17 cellular contexts compared by ENCODE assay signal in genomic region chr19:4620675-4621074, GRCh38. TPM values are rescaled to one million over a fixed set of nuclear protein-coding genes. Genes with fewer than 3 reads are reported as not detected.
A peak's percentile ranks its signal among the peaks of the same experiment; 100 is the strongest.
DNase-seq lines count a peak whose midpoint lies in the region; FAIRE-seq and TF ChIP-seq lines count a peak whose summit lies in the region.
"Had no signal": no experiment of that assay in that cellular context is flagged by ENCODE, and none has a peak within 500 bp of the region (broad histone marks: within the 10 kb centered on the region; RNA-seq: fewer than 3 reads in every experiment).

No MANE protein-coding gene starts in this region.

- H3K79me2 ChIP-seq in H1 (ENCODE audit: control insufficient read depth in 1 of 2, insufficient read depth in 2 of 2, low read length in 2 of 2), result no peaks in the 10 kb centered on the region

- H4K20me1 ChIP-seq in H1 (replicated peaks in 1 of 2; ENCODE audit: control insufficient read depth in 1 of 2, insufficient read depth in 2 of 2, low read length in 2 of 2), result no peaks in the 10 kb centered on the region

- H2BK12ac ChIP-seq in H1 (ENCODE audit: low read depth, low read length), result no peak overlapping the region

- 82% methylated on average over 2 of the region's 2 CpGs; no CpG with 5 or more reads in 1 of the 2 experiments for WGBS in H1 (ENCODE audit: extremely low coverage in 1 of 2, insufficient coverage in 1 of 2, insufficient read length in 1 of 2, insufficient replicate concordance in 2 of 2, low coverage in 1 of 2, low lambda C conversion rate in 2 of 2, missing lambda C conversion rate in 1 of 2), 2 experiments

- no peaks in the 10 kb centered on the region for H3K23me2 ChIP-seq in H1 (ENCODE audit: low read depth, low read length)

- DNase-seq in NCI-H748 (lab: John Stamatoyannopoulos, UW; ENCODE audit: unreplicated experiment), result peak; percentile 21
- no peak for DNase-seq in NCI-H748 treated with DMSO at 0.1 percent for 48 hours (lab: John Stamatoyannopoulos, UW)
- peak; percentile 25 for DNase-seq in ELF-1 (ENCODE audit: low read depth, low spot score)
- DNase-seq in H1 (ENCODE audit: low read depth in 1 of 2, low spot score in 2 of 2), result no peak
- peak; percentile 9 for DNase-seq in superior temporal gyrus (ENCODE audit: extremely low spot score)
- DNase-seq in glomerular visceral epithelial cell (ENCODE audit: extremely low spot score), result no peak
- no peak for DNase-seq in ecto neural progenitor cell (ENCODE audit: low spot score)
- DNase-seq: AML-193; CD4-positive, alpha-beta T cell; IMR-90; Kasumi-1; MM.1S; NCI-H1105 treated with DMSO at 0.1 percent for 48 hours; NCI-H1694 treated with DMSO at 0.1 percent for 48 hours; NCI-H446 treated with DMSO at 0.1 percent for 48 hours; SW 1271 had no signal

- no peak overlapping the region for H3K4me3 ChIP-seq in H1 (ENCODE audit: extremely low read depth in 1 of 4, insufficient read depth in 2 of 4, low read depth in 3 of 4, low read length in 4 of 4)

- H4K91ac ChIP-seq in H1 (replicated peaks; ENCODE audit: insufficient read length, low read length), result no peak overlapping the region

- H2BK20ac ChIP-seq in H1 (ENCODE audit: low read length), result no peak overlapping the region

- TF ChIP-seq POLR2A in H1 (IDR thresholded peaks at IDR 0.05; ENCODE audit: control extremely low read depth in 1 of 2, low read depth in 2 of 2, low read length in 2 of 2), result no peak

- peaks cover 0 to 2% (median 0%) of the 10 kb centered on the region in 4 experiments; a peak in 2 of 7 replicates for H3K27me3 ChIP-seq in H1 (replicated peaks in 1 of 4; ENCODE audit: control insufficient read depth in 3 of 4, extremely low read depth in 1 of 4, insufficient read depth in 3 of 4, low read length in 3 of 4)

- H3K4me1 ChIP-seq in H1 (replicated peaks in 1 of 4; ENCODE audit: control insufficient read depth in 3 of 4, insufficient read depth in 4 of 4, low read length in 3 of 4), result peaks cover 0 to 3% (median 0%) of the 10 kb centered on the region in 4 experiments; a peak in 4 of 7 replicates

- no peaks in the 10 kb centered on the region for H3K36me3 ChIP-seq in H1 (ENCODE audit: control insufficient read depth in 2 of 4, insufficient read depth in 4 of 4, low read length in 3 of 4)

- no peak overlapping the region for H2BK15ac ChIP-seq in H1 (ENCODE audit: low read length)

- no peak overlapping the region for H3K9ac ChIP-seq in H1 (replicated peaks in 1 of 4; ENCODE audit: extremely low read depth in 1 of 4, low read depth in 3 of 4, low read length in 3 of 4)

- H3K9me3 ChIP-seq in H1 (ENCODE audit: insufficient read depth in 2 of 2, low read depth in 1 of 2, low read length in 1 of 2), result no peaks in the 10 kb centered on the region

- no peak overlapping the region for H3K4ac ChIP-seq in H1 (replicated peaks; ENCODE audit: insufficient read length, low read depth, low read length)

- H2BK120ac ChIP-seq in H1 (replicated peaks; ENCODE audit: low read depth, low read length), result no peak overlapping the region

- no peak overlapping the region for H3K23ac ChIP-seq in H1 (ENCODE audit: insufficient read length)

- no peak overlapping the region for H3K14ac ChIP-seq in H1 (ENCODE audit: insufficient read length)

- H2AFZ ChIP-seq in H1 (ENCODE audit: low read length), result no peak overlapping the region

- no peak overlapping the region for H3K27ac ChIP-seq in H1 (ENCODE audit: low read depth, low read length)

- H3K56ac ChIP-seq in H1 (replicated peaks; ENCODE audit: insufficient read length, low read depth, low read length), result no peak overlapping the region

- no peak for TF ChIP-seq CTCF in H1 (IDR thresholded peaks at IDR 0.05; ENCODE audit: control extremely low read depth in 1 of 3, insufficient read depth in 1 of 3, low read depth in 1 of 3, low read length in 3 of 3)

- peak overlapping the region; percentile 16; the same call in 1 of the 2 replicates for H4K8ac ChIP-seq in H1 (ENCODE audit: extremely low read depth, insufficient read depth, low read length)

- no peak overlapping the region for H2BK5ac ChIP-seq in H1 (ENCODE audit: low read depth, low read length)

- POLR2A ChIA-PET in H1 (lab: Charles Lee; ENCODE audit: partially characterized antibody), result interaction anchor here (0.7 to 1.4 kb wide), 3 partner anchors 12 to 635 kb away, joined by 3 to 5 read pairs (median 3); no protein-coding TSS in a partner anchor

- no peak overlapping the region for H3K4me2 ChIP-seq in H1 (ENCODE audit: insufficient read depth in 1 of 2, low read depth in 2 of 2, low read length in 2 of 2)

- no peak for FAIRE-seq in H1 (lab: Jason Lieb, UNC)
- FAIRE-seq: H54 had no signal

- H4K5ac ChIP-seq in H1 (ENCODE audit: insufficient read length, low read depth, low read length), result no peak overlapping the region

- CTCF ChIA-PET in H1 (lab: Charles Lee; ENCODE audit: partially characterized antibody), result interaction anchor here (1.0 to 16.3 kb wide), 7 partner anchors 13 to 50 kb away, joined by 3 to 316 read pairs (median 8); no protein-coding TSS in a partner anchor

- no peak for TF ChIP-seq RAD21 in H1 (IDR thresholded peaks at IDR 0.05 in 1 of 2, conservative IDR thresholded peaks at IDR 0.05 in 1 of 2; ENCODE audit: low read depth in 2 of 2, low read length in 2 of 2)

- no peak for TF ChIP-seq EP300 in H1 (IDR thresholded peaks at IDR 0.05; ENCODE audit: borderline replicate concordance in 1 of 2, low read depth in 2 of 2, low read length in 2 of 2)

- H3K79me1 ChIP-seq in H1 (ENCODE audit: low read depth, low read length), result no peaks in the 10 kb centered on the region

- no peak overlapping the region for H3K18ac ChIP-seq in H1 (ENCODE audit: extremely low read depth, low read length)

- no peak overlapping the region for H2AK5ac ChIP-seq in H1 (ENCODE audit: low read depth, low read length)

TF ChIP-seq in H1, 55 proteins besides CTCF, POLR2A, EP300 and RAD21:
- TF ChIP-seq CTBP2 (IDR thresholded peaks at IDR 0.05; ENCODE audit: borderline replicate concordance, insufficient read depth, insufficient read length, low read length) (no peak), JUN (IDR thresholded peaks at IDR 0.05; ENCODE audit: low read depth, low read length) (no peak), TAF1 (IDR thresholded peaks at IDR 0.05; ENCODE audit: low read depth, low read length) (no peak), CHD1 (IDR thresholded peaks at IDR 0.05; ENCODE audit: low read depth, low read length) (no peak), TEAD4 (IDR thresholded peaks at IDR 0.05; ENCODE audit: low read depth, low read length) (no peak), CHD2 (IDR thresholded peaks at IDR 0.05; ENCODE audit: low read length) (no peak), SP1 (IDR thresholded peaks at IDR 0.05; ENCODE audit: low read depth, low read length) (no peak), FOSL1 (IDR thresholded peaks at IDR 0.05; ENCODE audit: insufficient read depth, low read depth, low read length) (no peak), JUND (IDR thresholded peaks at IDR 0.05; ENCODE audit: low read length) (no peak), SAP30 (IDR thresholded peaks at IDR 0.05; ENCODE audit: insufficient read depth, insufficient replicate concordance, low read length) (no peak), RFX5 (IDR thresholded peaks at IDR 0.05; ENCODE audit: borderline replicate concordance, low read depth, low read length) (no peak), SUZ12 (IDR thresholded peaks at IDR 0.05; ENCODE audit: low read length) (no peak), TAF7 (optimal IDR thresholded peaks at IDR 0.05; ENCODE audit: borderline replicate concordance, low read depth, low read length) (no peak), SIN3A (conservative IDR thresholded peaks at IDR 0.05 in 1 of 2, IDR thresholded peaks at IDR 0.05 in 1 of 2; ENCODE audit: low read depth in 1 of 2, low read length in 2 of 2) (no peak), BCL11A (IDR thresholded peaks at IDR 0.05; ENCODE audit: low read depth in 2 of 2, low read length in 2 of 2) (no peak), ZNF274 (IDR thresholded peaks at IDR 0.05; ENCODE audit: borderline replicate concordance, extremely low read depth, low read length) (no peak), MAFK (IDR thresholded peaks at IDR 0.05; ENCODE audit: low read depth, low read length) (no peak)
TF ChIP-seq in H1: peak in this region for 0.

RNA-seq across cellular contexts. Expression of gene TNFAIP8L1, which starts 18.6 kb away (rescaled TPM):
- total RNA-seq in H1 (2021; fragmentation: NEBNext Ultra II Directional; extraction: Animal tissue kit (Norgen Biotek cat#: 25700)), result 5.9 and 6.1 TPM in 2 replicates
- polyA plus RNA-seq in H1 (2011; rRNA removed), result 3.2 and 5.5 TPM in 2 replicates
- 4.2 TPM for polyA plus RNA-seq in H1 (2011; cell fraction: cytosol; rRNA removed)
- polyA plus RNA-seq in H1 (2011; cell fraction: nucleus; rRNA removed), result 4.8 TPM
- 4.8 to 5.2 TPM (median 5.0 TPM) in 4 replicates for polyA plus RNA-seq in H1 (2012, experiment 1 of 2)
- polyA plus RNA-seq in H1 (2012, experiment 2 of 2), result 5.8 TPM
- 5.3 TPM for polyA plus RNA-seq in H1 (2013, experiment 1 of 2)
- 5.9 TPM for polyA plus RNA-seq in H1 (2013, experiment 2 of 2)
- polyA minus RNA-seq in H1 (2011; rRNA and poly(A)+ RNA removed), result 2.1 and 3.2 TPM in 2 replicates
- 2.3 TPM for polyA minus RNA-seq in H1 (2011; cell fraction: cytosol; rRNA and poly(A)+ RNA removed)
- 3.2 TPM for polyA minus RNA-seq in H1 (2011; cell fraction: nucleus; rRNA and poly(A)+ RNA removed)

RNA-seq across cellular contexts. Expression of gene MYDGF, which starts 49.5 kb away (rescaled TPM):
- total RNA-seq in H1 (2021; fragmentation: NEBNext Ultra II Directional; extraction: Animal tissue kit (Norgen Biotek cat#: 25700)), result 51.1 and 53.1 TPM in 2 replicates
- 40.6 and 81.0 TPM in 2 replicates for polyA plus RNA-seq in H1 (2011; rRNA removed)
- polyA plus RNA-seq in H1 (2011; cell fraction: cytosol; rRNA removed), result 75.6 TPM
- polyA plus RNA-seq in H1 (2011; cell fraction: nucleus; rRNA removed), result 81.2 TPM
- polyA plus RNA-seq in H1 (2012, experiment 1 of 2), result 72.8 to 95.3 TPM (median 83.7 TPM) in 4 replicates
- polyA plus RNA-seq in H1 (2012, experiment 2 of 2), result 107 TPM
- 61.2 TPM for polyA plus RNA-seq in H1 (2013, experiment 1 of 2)
- 68.4 TPM for polyA plus RNA-seq in H1 (2013, experiment 2 of 2)
- 9.9 and 21.7 TPM in 2 replicates for polyA minus RNA-seq in H1 (2011; rRNA and poly(A)+ RNA removed)
- 28.2 TPM for polyA minus RNA-seq in H1 (2011; cell fraction: cytosol; rRNA and poly(A)+ RNA removed)
- polyA minus RNA-seq in H1 (2011; cell fraction: nucleus; rRNA and poly(A)+ RNA removed), result 19.1 TPM

Comparison
In these comparisons a context has a peak if more than half of its experiments do, and no peak if none do; other contexts are left out.
1. DNase-seq: peak in NCI-H748 (single experiment), ELF-1 (single experiment) and superior temporal gyrus (single experiment); none in NCI-H748 treated with DMSO at 0.1 percent for 48 hours (single experiment), H1 (0 of 2), glomerular visceral epithelial cell (single experiment) and ecto neural progenitor cell (single experiment).